ENCODE assay signal across 26 cellular contexts in the genomic region with DNA sequence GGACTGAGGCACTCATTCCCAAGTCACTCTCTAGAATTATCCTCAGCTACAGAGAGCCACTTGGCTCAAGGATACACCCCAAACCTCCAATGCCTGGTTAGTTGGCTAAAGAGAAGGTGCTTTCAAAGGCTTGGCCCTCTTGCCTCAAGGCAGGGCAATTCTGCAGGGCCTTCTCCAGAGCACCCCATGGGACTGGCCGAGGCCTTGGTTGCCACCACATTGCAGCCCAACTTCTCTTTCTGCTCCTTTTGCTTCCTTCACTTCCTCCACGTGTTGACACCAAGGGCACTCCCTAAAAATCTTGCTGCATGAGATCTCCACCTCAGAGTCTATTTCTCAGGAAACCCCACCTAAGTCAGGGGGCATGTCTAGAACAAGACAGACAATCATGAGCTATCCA. TPM values are rescaled to one million over a fixed set of nuclear protein-coding genes. Genes with fewer than 3 reads are reported as not detected.
"Had no signal": no experiment of that assay in that cellular context is flagged by ENCODE, and none has a peak within 500 bp of the region (broad histone marks: within the 10 kb centered on the region; RNA-seq: fewer than 3 reads in every experiment).

No MANE protein-coding gene starts in this region.

- DNase-seq: IMR-90, Karpas-422, KG1, MG63, MV-4-11, NCI-H1092, NCI-H1105 treated with DMSO at 0.1 percent for 48 hours, NCI-H1436, NCI-H187, NCI-H2029, NCI-H2081 treated with DMSO at 0.1 percent for 48 hours, NCI-H2171, NCI-H226, NCI-H446, NCI-H510A, NCI-H524 treated with DMSO at 0.1 percent for 48 hours, NCI-H69, NCI-H774, PC-3, SHP77 treated with DMSO at 0.1 percent for 48 hours, SJCRH30 had no signal

- H3K9me3 ChIP-seq: MG63, SJCRH30 had no signal

- H3K4me1 ChIP-seq: SJCRH30 had no signal

- H3K27ac ChIP-seq: RWPE1, SJCRH30 had no signal

- ATAC-seq: HepG2, Panc1, PC-3, Right ventricle myocardium inferior, SK-N-SH treated with all-trans-retinoic acid at 6 μM for 48 hours had no signal

- H3K27me3 ChIP-seq: MG63, SJCRH30 had no signal

- H3K4me3 ChIP-seq: MG63, SJCRH30 had no signal

- H3K36me3 ChIP-seq: MG63, SJCRH30 had no signal

RNA-seq across cellular contexts. Expression of a gene that starts 36.7 kb away (rescaled TPM):
- total RNA-seq: HepG2, IMR-90, PC-3, Right ventricle myocardium inferior had no signal
- polyA plus RNA-seq: HepG2, IMR-90 had no signal
